Comparison of ENCODE assay signal across 33 cellular contexts in genomic region chr5:59807806-59808205, GRCh38.
"Had no signal": no experiment of that assay in that cellular context is flagged by ENCODE, and none has a peak within 500 bp of the region (broad histone marks: within the 10 kb centered on the region; RNA-seq: fewer than 3 reads in every experiment).

No MANE protein-coding gene starts in this region.

- H3K4me1 ChIP-seq: foreskin keratinocyte, gastrocnemius medialis had no signal

- H3K4me1 Mint-ChIP-seq: activated CD4-positive, alpha-beta T cell treated with anti-CD3 and anti-CD28 coated beads, Interleukin-2, amount 10 ng/mL, durations not matched to agents 7 days and 5 days; activated naive CD4-positive, alpha-beta T cell treated with anti-CD3 and anti-CD28 coated beads, Interleukin-2, amount 10 ng/mL, durations not matched to agents 7 days and 5 days; activated naive CD8-positive, alpha-beta T cell treated with anti-CD3 and anti-CD28 coated beads, Interleukin-2, amount 10 ng/mL, durations not matched to agents 7 days and 5 days; central memory CD8-positive, alpha-beta T cell had no signal

- DNase-seq: activated CD4-positive, alpha-beta memory T cell treated with anti-CD3 and anti-CD28 coated beads, Interleukin-2, amount 10 ng/mL, durations not matched to agents 7 days and 5 days; activated CD4-positive, alpha-beta T cell treated with anti-CD3 and anti-CD28 coated beads for 36 hours; activated CD4-positive, alpha-beta T cell treated with anti-CD3 and anti-CD28 coated beads, Interleukin-2, amount 10 ng/mL, durations not matched to agents 7 days and 5 days; activated CD4-positive, alpha-beta T cell treated with anti-CD3 and anti-CD28 coated beads, Interleukin-2, amount 50 U/mL, for 4 hours; activated CD4-positive, CD25-positive, alpha-beta regulatory T cell; activated CD4-positive, CD25-positive, alpha-beta regulatory T cell treated with anti-CD3 and anti-CD28 coated beads, Interleukin-2, amount 50 U/mL, for 72 hours; activated CD8-positive, alpha-beta memory T cell treated with anti-CD3 and anti-CD28 coated beads, Interleukin-2, amount 50 U/mL, for 48 hours; activated gamma-delta T cell; activated naive CD4-positive, alpha-beta T cell; activated naive CD4-positive, alpha-beta T cell treated with anti-CD3 and anti-CD28 coated beads, Interleukin-2, amount 10 ng/mL, durations not matched to agents 7 days and 5 days; activated naive CD8-positive, alpha-beta T cell treated with anti-CD3 and anti-CD28 coated beads, Interleukin-2, amount 10 ng/mL, durations not matched to agents 7 days and 5 days; activated T-cell treated with anti-CD3 and anti-CD28 coated beads for 4 hours; activated T-cell treated with anti-CD3 and anti-CD28 coated beads, Interleukin-2, amount 50 U/mL, for 24 hours; activated T-cell treated with anti-CD3 and anti-CD28 coated beads, Interleukin-2, amount 50 U/mL, for 72 hours; amniotic stem cell; anterior cingulate cortex; brain microvascular endothelial cell; cortex of kidney; dermis blood vessel endothelial cell; effector CD4-positive, alpha-beta T cell; effector memory CD8-positive, alpha-beta T cell; erythroblast; foreskin keratinocyte; gastrocnemius medialis; glutamatergic neuron; heart left ventricle; T-helper 1 cell; T-helper 17 cell; T1000 had no signal

- H3K36me3 ChIP-seq: brain microvascular endothelial cell, esophagus muscularis mucosa, gastrocnemius medialis, heart left ventricle had no signal

- H3K4me3 ChIP-seq: esophagus muscularis mucosa, gastrocnemius medialis, heart left ventricle had no signal

- H3K9me3 Mint-ChIP-seq: activated CD4-positive, alpha-beta memory T cell treated with anti-CD3 and anti-CD28 coated beads, Interleukin-2, amount 10 ng/mL, durations not matched to agents 7 days and 5 days; activated CD4-positive, alpha-beta T cell treated with anti-CD3 and anti-CD28 coated beads, Interleukin-2, amount 10 ng/mL, durations not matched to agents 7 days and 5 days; activated naive CD4-positive, alpha-beta T cell treated with anti-CD3 and anti-CD28 coated beads, Interleukin-2, amount 10 ng/mL, durations not matched to agents 7 days and 5 days; activated naive CD4-positive, alpha-beta T cell treated with anti-CD3 and anti-CD28 coated beads, Interleukin-2, amount 50 U/mL, for 72 hours; activated naive CD8-positive, alpha-beta T cell treated with anti-CD3 and anti-CD28 coated beads, Interleukin-2, amount 10 ng/mL, durations not matched to agents 7 days and 5 days; activated T-cell treated with anti-CD3 and anti-CD28 coated beads, Interleukin-2, amount 50 U/mL, for 24 hours; activated T-cell treated with anti-CD3 and anti-CD28 coated beads, Interleukin-2, amount 50 U/mL, for 72 hours; central memory CD8-positive, alpha-beta T cell; effector memory CD8-positive, alpha-beta T cell; T-helper 2 cell treated with Interferon-gamma antibody and Interleukin-4, amounts not matched to agents 5 μg/mL and 100 μg/mL, for 36 hours had no signal

- H3K9me3 ChIP-seq: esophagus muscularis mucosa, gastrocnemius medialis, heart left ventricle had no signal

- H3K27ac ChIP-seq: brain microvascular endothelial cell, foreskin keratinocyte, gastrocnemius medialis, heart left ventricle had no signal

- H3K27ac Mint-ChIP-seq: activated CD4-positive, alpha-beta memory T cell treated with anti-CD3 and anti-CD28 coated beads, Interleukin-2, amount 10 ng/mL, durations not matched to agents 7 days and 5 days; activated CD4-positive, alpha-beta T cell treated with anti-CD3 and anti-CD28 coated beads for 36 hours; activated CD4-positive, alpha-beta T cell treated with anti-CD3 and anti-CD28 coated beads, Interleukin-2, amount 10 ng/mL, durations not matched to agents 7 days and 5 days; activated naive CD4-positive, alpha-beta T cell treated with anti-CD3 and anti-CD28 coated beads, Interleukin-2, amount 10 ng/mL, durations not matched to agents 7 days and 5 days; activated naive CD4-positive, alpha-beta T cell treated with anti-CD3 and anti-CD28 coated beads, Interleukin-2, amount 50 U/mL, for 72 hours; activated naive CD8-positive, alpha-beta T cell treated with anti-CD3 and anti-CD28 coated beads, Interleukin-2, amount 10 ng/mL, durations not matched to agents 7 days and 5 days; activated T-cell treated with anti-CD3 and anti-CD28 coated beads, Interleukin-2, amount 50 U/mL, for 24 hours; activated T-cell treated with anti-CD3 and anti-CD28 coated beads, Interleukin-2, amount 50 U/mL, for 72 hours; effector memory CD8-positive, alpha-beta T cell; T-helper 17 cell; T-helper 2 cell treated with Interferon-gamma antibody and Interleukin-4, amounts not matched to agents 5 μg/mL and 100 μg/mL, for 36 hours had no signal

- ATAC-seq: activated CD4-positive, alpha-beta T cell treated with anti-CD3 and anti-CD28 coated beads for 36 hours; activated naive CD4-positive, alpha-beta T cell treated with anti-CD3 and anti-CD28 coated beads, Interleukin-2, amount 50 U/mL, for 72 hours; activated T-cell treated with anti-CD3 and anti-CD28 coated beads, Interleukin-2, amount 50 U/mL, for 72 hours; effector memory CD8-positive, alpha-beta T cell; foreskin keratinocyte; gastrocnemius medialis; heart left ventricle; T-helper 17 cell had no signal

- H3K36me3 Mint-ChIP-seq: activated naive CD4-positive, alpha-beta T cell treated with anti-CD3 and anti-CD28 coated beads, Interleukin-2, amount 10 ng/mL, durations not matched to agents 7 days and 5 days; activated naive CD4-positive, alpha-beta T cell treated with anti-CD3 and anti-CD28 coated beads, Interleukin-2, amount 50 U/mL, for 72 hours; activated naive CD8-positive, alpha-beta T cell treated with anti-CD3 and anti-CD28 coated beads, Interleukin-2, amount 10 ng/mL, durations not matched to agents 7 days and 5 days had no signal

- H3K4me3 Mint-ChIP-seq: activated CD4-positive, alpha-beta memory T cell treated with anti-CD3 and anti-CD28 coated beads, Interleukin-2, amount 10 ng/mL, durations not matched to agents 7 days and 5 days; activated CD4-positive, alpha-beta T cell treated with anti-CD3 and anti-CD28 coated beads for 36 hours; activated CD4-positive, alpha-beta T cell treated with anti-CD3 and anti-CD28 coated beads, Interleukin-2, amount 10 ng/mL, durations not matched to agents 7 days and 5 days; activated naive CD4-positive, alpha-beta T cell treated with anti-CD3 and anti-CD28 coated beads, Interleukin-2, amount 10 ng/mL, durations not matched to agents 7 days and 5 days; activated naive CD8-positive, alpha-beta T cell treated with anti-CD3 and anti-CD28 coated beads, Interleukin-2, amount 10 ng/mL, durations not matched to agents 7 days and 5 days; activated T-cell treated with anti-CD3 and anti-CD28 coated beads, Interleukin-2, amount 50 U/mL, for 24 hours; activated T-cell treated with anti-CD3 and anti-CD28 coated beads, Interleukin-2, amount 50 U/mL, for 72 hours; central memory CD8-positive, alpha-beta T cell; effector memory CD8-positive, alpha-beta T cell; T-helper 17 cell; T-helper 2 cell treated with Interferon-gamma antibody and Interleukin-4, amounts not matched to agents 5 μg/mL and 100 μg/mL, for 36 hours had no signal

- H3K27me3 ChIP-seq: brain microvascular endothelial cell, esophagus muscularis mucosa, gastrocnemius medialis had no signal
